15 cellular contexts compared by ENCODE assay signal in the genomic region with DNA sequence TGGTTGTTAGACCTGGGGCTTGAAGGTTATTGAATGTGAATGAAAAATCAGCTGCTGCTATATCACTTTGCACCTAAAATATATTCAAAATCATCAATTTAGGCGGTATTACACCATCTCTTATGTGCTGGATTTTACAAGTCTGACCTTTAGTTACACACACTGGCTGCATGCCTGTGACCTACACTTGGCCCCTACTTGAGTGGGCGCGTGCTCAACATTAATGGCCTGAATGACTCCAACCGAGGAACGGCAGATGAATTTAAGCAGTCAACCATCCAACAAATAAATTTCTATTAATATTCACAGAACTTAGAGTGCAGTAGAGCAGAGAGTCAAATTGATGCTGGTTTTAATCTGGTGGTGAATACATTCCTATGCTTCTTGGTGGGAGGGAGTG.
"Had no signal": no experiment of that assay in that cellular context is flagged by ENCODE, and none has a peak within 500 bp of the region (broad histone marks: within the 10 kb centered on the region; RNA-seq: fewer than 3 reads in every experiment).

No MANE protein-coding gene starts in this region.

- H3K27me3 Mint-ChIP-seq: activated CD4-positive, alpha-beta memory T cell treated with anti-CD3 and anti-CD28 coated beads for 36 hours; activated CD4-positive, alpha-beta T cell treated with anti-CD3 and anti-CD28 coated beads for 36 hours; activated CD8-positive, alpha-beta memory T cell treated with anti-CD3 and anti-CD28 coated beads, Interleukin-2, amount 10 ng/mL, durations not matched to agents 7 days and 5 days; activated naive CD4-positive, alpha-beta T cell treated with anti-CD3 and anti-CD28 coated beads, Interleukin-2, amount 50 U/mL, for 24 hours; stimulated activated memory B cell treated with anti-CD40 and anti-IgM and Interleukin-4, amounts not matched to agents 10 μg/mL and 1 μg/mL and 100 μg/mL, for 72 hours; T-helper 17 cell had no signal

- H3K9me3 ChIP-seq: esophagus squamous epithelium, thyroid gland had no signal

- H3K4me1 ChIP-seq: esophagus squamous epithelium, thyroid gland had no signal

- H3K4me3 Mint-ChIP-seq: activated CD4-positive, alpha-beta memory T cell treated with anti-CD3 and anti-CD28 coated beads for 36 hours; activated CD4-positive, alpha-beta T cell treated with anti-CD3 and anti-CD28 coated beads for 36 hours; activated CD8-positive, alpha-beta memory T cell treated with anti-CD3 and anti-CD28 coated beads, Interleukin-2, amount 10 ng/mL, durations not matched to agents 7 days and 5 days; activated naive CD4-positive, alpha-beta T cell treated with anti-CD3 and anti-CD28 coated beads, Interleukin-2, amount 50 U/mL, for 24 hours; neural crest cell; stimulated activated memory B cell treated with anti-CD40 and anti-IgM and Interleukin-4, amounts not matched to agents 10 μg/mL and 1 μg/mL and 100 μg/mL, for 72 hours; T-helper 17 cell had no signal

- H3K27me3 ChIP-seq: esophagus squamous epithelium, thyroid gland had no signal

- H3K27ac Mint-ChIP-seq: activated CD4-positive, alpha-beta memory T cell treated with anti-CD3 and anti-CD28 coated beads for 36 hours; activated CD4-positive, alpha-beta T cell treated with anti-CD3 and anti-CD28 coated beads for 36 hours; activated CD8-positive, alpha-beta memory T cell treated with anti-CD3 and anti-CD28 coated beads, Interleukin-2, amount 10 ng/mL, durations not matched to agents 7 days and 5 days; activated naive CD4-positive, alpha-beta T cell treated with anti-CD3 and anti-CD28 coated beads, Interleukin-2, amount 50 U/mL, for 24 hours; activated T-helper 2 cell treated with anti-CD3 and anti-CD28 coated beads, Interferon-gamma antibody, Interleukin-2, Interleukin-4, amounts not matched to agents 10 μg/mL and 5 μg/mL and 100 μg/mL, durations not matched to agents 14 hours and 24 hours and 36 hours; stimulated activated memory B cell treated with anti-CD40 and anti-IgM and Interleukin-4, amounts not matched to agents 10 μg/mL and 1 μg/mL and 100 μg/mL, for 72 hours; T-helper 17 cell had no signal

- DNase-seq: activated CD4-positive, alpha-beta memory T cell treated with anti-CD3 and anti-CD28 coated beads for 36 hours; activated CD4-positive, alpha-beta T cell treated with anti-CD3 and anti-CD28 coated beads for 36 hours; activated CD8-positive, alpha-beta memory T cell treated with anti-CD3 and anti-CD28 coated beads, Interleukin-2, amount 10 ng/mL, durations not matched to agents 7 days and 5 days; activated T-cell treated with anti-CD3 and anti-CD28 coated beads, Interleukin-2, amount 50 U/mL, for 1 hour; esophagus squamous epithelium; head of caudate nucleus; stimulated activated CD4-positive, alpha-beta T cell treated with anti-CD3 and anti-CD28 coated beads, Interleukin-2, amount 100 ng/mL, for 48 hours; T-helper 17 cell had no signal

- H3K4me3 ChIP-seq: coronary artery, esophagus squamous epithelium, thyroid gland had no signal

- H3K36me3 Mint-ChIP-seq: activated CD4-positive, alpha-beta memory T cell treated with anti-CD3 and anti-CD28 coated beads for 36 hours; activated CD8-positive, alpha-beta memory T cell treated with anti-CD3 and anti-CD28 coated beads, Interleukin-2, amount 10 ng/mL, durations not matched to agents 7 days and 5 days; activated naive CD4-positive, alpha-beta T cell treated with anti-CD3 and anti-CD28 coated beads, Interleukin-2, amount 50 U/mL, for 24 hours; stimulated activated memory B cell treated with anti-CD40 and anti-IgM and Interleukin-4, amounts not matched to agents 10 μg/mL and 1 μg/mL and 100 μg/mL, for 72 hours had no signal

- H3K27ac ChIP-seq: coronary artery, esophagus squamous epithelium, thyroid gland had no signal

- H3K9me3 Mint-ChIP-seq: neural crest cell had no signal

- H3K4me1 Mint-ChIP-seq: activated CD4-positive, alpha-beta T cell treated with anti-CD3 and anti-CD28 coated beads for 36 hours; activated CD8-positive, alpha-beta memory T cell treated with anti-CD3 and anti-CD28 coated beads, Interleukin-2, amount 10 ng/mL, durations not matched to agents 7 days and 5 days; activated naive CD4-positive, alpha-beta T cell treated with anti-CD3 and anti-CD28 coated beads, Interleukin-2, amount 50 U/mL, for 24 hours; neural crest cell; stimulated activated memory B cell treated with anti-CD40 and anti-IgM and Interleukin-4, amounts not matched to agents 10 μg/mL and 1 μg/mL and 100 μg/mL, for 72 hours; T-helper 17 cell had no signal

- ATAC-seq: activated CD4-positive, alpha-beta T cell treated with anti-CD3 and anti-CD28 coated beads for 36 hours; activated CD8-positive, alpha-beta memory T cell treated with anti-CD3 and anti-CD28 coated beads, Interleukin-2, amount 10 ng/mL, durations not matched to agents 7 days and 5 days; left lobe of liver; stimulated activated memory B cell treated with anti-CD40 and anti-IgM and Interleukin-4, amounts not matched to agents 10 μg/mL and 1 μg/mL and 100 μg/mL, for 72 hours; T-helper 17 cell had no signal

- H3K36me3 ChIP-seq: esophagus squamous epithelium, thyroid gland had no signal
